In genomic region chr3:160001154-160001760, GRCh38 we compare ENCODE assay signal across 14 cellular contexts. TPM values are rescaled to one million over a fixed set of nuclear protein-coding genes. Genes with fewer than 3 reads are reported as not detected.
DNase-seq lines count a peak whose midpoint lies in the region; ATAC-seq and TF ChIP-seq lines count a peak whose summit lies in the region.
"Had no signal": no experiment of that assay in that cellular context is flagged by ENCODE, and none has a peak within 500 bp of the region (broad histone marks: within the 10 kb centered on the region; RNA-seq: fewer than 3 reads in every experiment).

No MANE protein-coding gene starts in this region.

- H3K27ac ChIP-seq in BLaER1 (no peak overlapping the region), HEK293 (ENCODE audit: extremely low read depth, low read depth, low read length) (no peak overlapping the region), iPS-20b (ENCODE audit: low read length) (no peak overlapping the region), aorta (ENCODE audit: low read depth in 1 of 2, low read length in 2 of 2) (no peak overlapping the region)
- H3K27ac ChIP-seq: 22Rv1, GM23248 had no signal

- no peaks in the 10 kb centered on the region for H3K27me3 ChIP-seq in BLaER1
- no peaks in the 10 kb centered on the region for H3K27me3 ChIP-seq in iPS-20b (ENCODE audit: insufficient read depth, low read length)
- no peaks in the 10 kb centered on the region for H3K27me3 ChIP-seq in aorta (ENCODE audit: control insufficient read depth in 1 of 2, insufficient read depth in 2 of 2, low read length in 1 of 2)

- POLR2A ChIA-PET in HEK293 (lab: Yijun Ruan, JAX): no interaction called here

- 75 to 84% methylated on average over 7 of the region's 7 CpGs for WGBS in aorta, 2 donors

- H3K4me2 ChIP-seq in BLaER1: peak overlapping the region; percentile 52; the same call in 1 of the 2 replicates

- H3K4me3 ChIP-seq in BLaER1: no peak overlapping the region
- H3K4me3 ChIP-seq in HEK293 (ENCODE audit: low read depth, low read length): no peak overlapping the region
- no peak overlapping the region for H3K4me3 ChIP-seq in astrocyte of the cerebellum (ENCODE audit: low read depth, low read length)
- no peak overlapping the region for H3K4me3 ChIP-seq in iPS-20b (ENCODE audit: low read length)
- H3K4me3 ChIP-seq in aorta (ENCODE audit: low read length in 2 of 2): no peak overlapping the region
- H3K4me3 ChIP-seq: GM23248, HAP-1 had no signal

- no peaks in the 10 kb centered on the region for H3K9me3 ChIP-seq in BLaER1
- no peaks in the 10 kb centered on the region for H3K9me3 ChIP-seq in HEK293 (ENCODE audit: control insufficient read depth, insufficient read depth, low read depth, low read length)
- no peaks in the 10 kb centered on the region for H3K9me3 ChIP-seq in iPS-20b (ENCODE audit: insufficient read depth, low read depth, low read length)
- no peaks in the 10 kb centered on the region for H3K9me3 ChIP-seq in aorta (ENCODE audit: control insufficient read depth, low read length)
- H3K9me3 ChIP-seq: HAP-1 had no signal

- TF ChIP-seq CTCF in HEK293 (tag by site-specific recombination; IDR thresholded peaks at IDR 0.05): no peak
- peak; percentile 3 for TF ChIP-seq CTCF in astrocyte of the cerebellum (IDR thresholded peaks at IDR 0.05; ENCODE audit: low read depth, low read length, missing control alignments)

- DNase-seq in astrocyte of the cerebellum (ENCODE audit: low read depth) (peak; percentile 15), aorta (no peak), NAMALWA (ENCODE audit: low spot score) (no peak), HCEC 1CT (no peak), NCI-H82 (lab: John Stamatoyannopoulos, UW) (no peak)
- DNase-seq: CD4-positive, CD25-positive, alpha-beta regulatory T cell; DMS 273 treated with DMSO at 0.1 percent for 48 hours; GM23248 had no signal

- no peak overlapping the region for H3K9ac ChIP-seq in BLaER1
- peak overlapping the region; percentile 37; the same call in 1 of the 2 replicates for H3K9ac ChIP-seq in iPS-20b (ENCODE audit: low read depth, low read length)
- H3K9ac ChIP-seq: GM23248 had no signal

- no peak for ATAC-seq in aorta (ENCODE audit: low FRiP score)

- H3K4me1 ChIP-seq in BLaER1 (peaks cover 16% of the 10 kb centered on the region), HEK293 (ENCODE audit: control insufficient read depth, insufficient read depth, low read length) (no peaks in the 10 kb centered on the region), iPS-20b (ENCODE audit: insufficient read depth, low read length) (peaks cover 12% of the 10 kb centered on the region; the same call in 1 of the 2 replicates), aorta (ENCODE audit: control insufficient read depth in 1 of 2, insufficient read depth in 2 of 2, low read length in 2 of 2) (no peaks in the 10 kb centered on the region)
- H3K4me1 ChIP-seq: HAP-1 had no signal

- CTCF ChIA-PET in HEK293 (lab: Yijun Ruan, JAX): interaction anchor here (0.6 to 4.7 kb wide), 5 partner anchors 12 to 761 kb away, joined by 3 to 29 read pairs (median 3); partner anchors contain the start of gene IL12A

- intact Hi-C loops in aorta (cut with DNase I): loop anchor here in 1 of 2 donors (5.0 to 10.0 kb wide), 3 partner anchors 116 to 739 kb away; no protein-coding TSS in a partner anchor

- in situ Hi-C loops in astrocyte of the cerebellum (cut with HindIII; ENCODE audit: low sequenced_read_pairs): no loop called here

- no peaks in the 10 kb centered on the region for H4K20me1 ChIP-seq in BLaER1

- H3K36me3 ChIP-seq in BLaER1 (no peaks in the 10 kb centered on the region), HEK293 (ENCODE audit: control insufficient read depth in 2 of 2, insufficient read depth in 1 of 2, low read length in 2 of 2) (no peaks in the 10 kb centered on the region), iPS-20b (ENCODE audit: insufficient read depth, low read depth, low read length) (no peaks in the 10 kb centered on the region), aorta (ENCODE audit: control insufficient read depth in 1 of 2, insufficient read depth in 2 of 2, low read length in 1 of 2) (no peaks in the 10 kb centered on the region)
- H3K36me3 ChIP-seq: HAP-1 had no signal

TF ChIP-seq in HEK293, 187 proteins besides CTCF, POLR2A, EP300 and RAD21:
- TF ChIP-seq SCRT2 (tag by site-specific recombination; IDR thresholded peaks at IDR 0.05) (peak; percentile 92), SCRT1 (tag by site-specific recombination; IDR thresholded peaks at IDR 0.05; ENCODE audit: borderline replicate concordance) (peak; percentile 66; the same call in 1 of the 2 replicates), ZFP41 (tag by site-specific recombination; IDR thresholded peaks at IDR 0.05; ENCODE audit: borderline replicate concordance) (no peak), ZNF629 (tag by site-specific recombination; IDR thresholded peaks at IDR 0.05) (no peak), ZIC2 (tag by site-specific recombination; IDR thresholded peaks at IDR 0.05) (peak; percentile 38), ZBTB1 (tag by site-specific recombination; IDR thresholded peaks at IDR 0.05) (no peak), ZNF146 (tag by site-specific recombination; IDR thresholded peaks at IDR 0.05) (no peak), ZNF561 (tag by site-specific recombination; IDR thresholded peaks at IDR 0.05; ENCODE audit: borderline replicate concordance) (no peak), ZNF785 (tag by site-specific recombination; IDR thresholded peaks at IDR 0.05) (no peak), GLI4 (tag by site-specific recombination; IDR thresholded peaks at IDR 0.05) (no peak), KLF8 (tag by site-specific recombination; IDR thresholded peaks at IDR 0.05) (no peak), ZNF366 (tag by site-specific recombination; conservative IDR thresholded peaks at IDR 0.05) (no peak)
- TF ChIP-seq, protein P1, sequence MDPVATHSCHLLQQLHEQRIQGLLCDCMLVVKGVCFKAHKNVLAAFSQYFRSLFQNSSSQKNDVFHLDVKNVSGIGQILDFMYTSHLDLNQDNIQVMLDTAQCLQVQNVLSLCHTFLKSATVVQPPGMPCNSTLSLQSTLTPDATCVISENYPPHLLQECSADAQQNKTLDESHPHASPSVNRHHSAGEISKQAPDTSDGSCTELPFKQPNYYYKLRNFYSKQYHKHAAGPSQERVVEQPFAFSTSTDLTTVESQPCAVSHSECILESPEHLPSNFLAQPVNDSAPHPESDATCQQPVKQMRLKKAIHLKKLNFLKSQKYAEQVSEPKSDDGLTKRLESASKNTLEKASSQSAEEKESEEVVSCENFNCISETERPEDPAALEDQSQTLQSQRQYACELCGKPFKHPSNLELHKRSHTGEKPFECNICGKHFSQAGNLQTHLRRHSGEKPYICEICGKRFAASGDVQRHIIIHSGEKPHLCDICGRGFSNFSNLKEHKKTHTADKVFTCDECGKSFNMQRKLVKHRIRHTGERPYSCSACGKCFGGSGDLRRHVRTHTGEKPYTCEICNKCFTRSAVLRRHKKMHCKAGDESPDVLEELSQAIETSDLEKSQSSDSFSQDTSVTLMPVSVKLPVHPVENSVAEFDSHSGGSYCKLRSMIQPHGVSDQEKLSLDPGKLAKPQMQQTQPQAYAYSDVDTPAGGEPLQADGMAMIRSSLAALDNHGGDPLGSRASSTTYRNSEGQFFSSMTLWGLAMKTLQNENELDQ (tag by site-specific recombination; IDR thresholded peaks at IDR 0.05; ENCODE audit: low read depth): no peak
- TF ChIP-seq, protein P2, sequence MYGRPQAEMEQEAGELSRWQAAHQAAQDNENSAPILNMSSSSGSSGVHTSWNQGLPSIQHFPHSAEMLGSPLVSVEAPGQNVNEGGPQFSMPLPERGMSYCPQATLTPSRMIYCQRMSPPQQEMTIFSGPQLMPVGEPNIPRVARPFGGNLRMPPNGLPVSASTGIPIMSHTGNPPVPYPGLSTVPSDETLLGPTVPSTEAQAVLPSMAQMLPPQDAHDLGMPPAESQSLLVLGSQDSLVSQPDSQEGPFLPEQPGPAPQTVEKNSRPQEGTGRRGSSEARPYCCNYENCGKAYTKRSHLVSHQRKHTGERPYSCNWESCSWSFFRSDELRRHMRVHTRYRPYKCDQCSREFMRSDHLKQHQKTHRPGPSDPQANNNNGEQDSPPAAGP (tag by site-specific recombination; IDR thresholded peaks at IDR 0.05): no peak
- TF ChIP-seq, protein P3, sequence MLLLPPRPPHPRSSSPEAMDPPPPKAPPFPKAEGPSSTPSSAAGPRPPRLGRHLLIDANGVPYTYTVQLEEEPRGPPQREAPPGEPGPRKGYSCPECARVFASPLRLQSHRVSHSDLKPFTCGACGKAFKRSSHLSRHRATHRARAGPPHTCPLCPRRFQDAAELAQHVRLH (tag by site-specific recombination; IDR thresholded peaks at IDR 0.05): no peak

RNA-seq across cellular contexts. Expression of gene IL12A, which starts 12.6 kb away (rescaled TPM):
- total RNA-seq in aorta: under 1 TPM in 1 of 2 donors, not detected in 1; 0.57 TPM
- under 1 TPM in 1 of 2 donors, not detected in 1; 0.15 TPM for polyA plus RNA-seq in aorta
- total RNA-seq: A673 had no signal
